11 cellular contexts compared by ENCODE assay signal in genomic region chr12:28222081-28222700, GRCh38. TPM values are rescaled to one million over a fixed set of nuclear protein-coding genes. Genes with fewer than 3 reads are reported as not detected.
A peak's percentile ranks its signal among the peaks of the same experiment; 100 is the strongest.
DNase-seq lines count a peak whose midpoint lies in the region; ATAC-seq and FAIRE-seq lines count a peak whose summit lies in the region.
"Had no signal": no experiment of that assay in that cellular context is flagged by ENCODE, and none has a peak within 500 bp of the region (broad histone marks: within the 10 kb centered on the region; RNA-seq: fewer than 3 reads in every experiment).

No MANE protein-coding gene starts in this region.

- H3K4me3 ChIP-seq in Jurkat, Clone E6-1 (ENCODE audit: low read length) = no peak overlapping the region
- H3K4me3 ChIP-seq: PC-9, tibial nerve had no signal

- ATAC-seq in HG03159 (IDR thresholded peaks at IDR 0.05; ENCODE audit: unreplicated experiment) (no peak), HG03097 (IDR thresholded peaks at IDR 0.05; ENCODE audit: low FRiP score, unreplicated experiment) (no peak)

- peak; percentile 63 for DNase-seq in Jurkat, Clone E6-1 (ENCODE audit: low read depth, low spot score)
- peak; percentile 66 to 68 for DNase-seq in activated CD4-positive, alpha-beta T cell treated with anti-CD3 and anti-CD28 coated beads, Interleukin-2, amount 50 U/mL, for 4 hours
- peak; percentile 44 for DNase-seq in activated naive CD8-positive, alpha-beta T cell treated with anti-CD3 and anti-CD28 coated beads, Interleukin-2, amount 50 U/mL, for 16 hours (ENCODE audit: low read depth, low spot score)
- DNase-seq in stimulated activated CD4-positive, alpha-beta T cell treated with anti-CD3 and anti-CD28 coated beads, TNF-alpha, amount 100 ng/mL, for 1 hour (ENCODE audit: low read depth in 3 of 3, low spot score in 1 of 3) = peak in 2 of 3 donors; percentile 17 to 37
- DNase-seq in DMS79 (lab: John Stamatoyannopoulos, UW) (no peak), RCC 7860 (ENCODE audit: low spot score) (no peak)
- DNase-seq: C1 segment of cervical spinal cord, PC-9 had no signal

- no peak for FAIRE-seq in RCC 7860 (lab: Jason Lieb, UNC)

RNA-seq across cellular contexts. Expression of gene CCDC91, which starts 31.9 kb away (rescaled TPM):
- polyA plus RNA-seq in Jurkat, Clone E6-1 (2012; ENCODE audit: insufficient read depth, insufficient read length) = 18.5 TPM

Comparison
In these comparisons a context has a peak if more than half of its experiments do, and no peak if none do; other contexts are left out.
1. DNase-seq: peak in Jurkat, Clone E6-1 (single experiment), activated CD4-positive, alpha-beta T cell treated with anti-CD3 and anti-CD28 coated beads, Interleukin-2, amount 50 U/mL, for 4 hours (2 of 2), activated naive CD8-positive, alpha-beta T cell treated with anti-CD3 and anti-CD28 coated beads, Interleukin-2, amount 50 U/mL, for 16 hours (single experiment) and stimulated activated CD4-positive, alpha-beta T cell treated with anti-CD3 and anti-CD28 coated beads, TNF-alpha, amount 100 ng/mL, for 1 hour (2 of 3); none in DMS79 (single experiment) and RCC 7860 (single experiment).